ENCODE assay signal across 18 cellular contexts in the genomic region with DNA sequence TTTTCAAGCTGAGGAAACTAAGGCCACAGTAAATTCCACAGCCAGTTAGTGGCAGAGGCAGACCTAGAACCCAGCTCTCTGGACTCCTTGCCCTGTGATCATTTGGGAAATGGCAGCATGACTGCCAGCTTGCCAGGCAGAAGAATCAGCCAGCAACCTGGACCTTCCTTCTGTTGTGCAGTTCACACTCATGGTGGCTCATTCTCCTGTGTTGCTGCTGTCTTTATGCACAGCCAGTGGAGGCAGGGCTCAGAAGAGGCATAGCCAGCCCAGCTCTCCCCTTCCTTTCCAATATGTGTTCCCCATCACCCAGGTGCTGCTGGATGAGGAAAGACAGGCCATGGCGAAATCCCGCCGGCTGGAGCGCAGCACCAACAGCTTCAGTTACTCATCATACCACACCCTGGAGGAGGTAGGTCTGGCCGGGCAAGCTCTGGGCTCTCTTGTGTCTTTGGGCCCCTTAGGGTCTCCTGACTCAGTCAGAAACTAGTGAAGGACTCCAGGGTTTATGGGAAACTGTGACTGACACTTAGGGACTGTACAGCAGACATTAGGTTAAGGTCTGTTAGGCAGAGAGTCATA. TPM values are rescaled to one million over a fixed set of nuclear protein-coding genes. Genes with fewer than 3 reads are reported as not detected.
"Had no signal": no experiment of that assay in that cellular context is flagged by ENCODE, and none has a peak within 500 bp of the region (broad histone marks: within the 10 kb centered on the region; RNA-seq: fewer than 3 reads in every experiment).

No MANE protein-coding gene starts in this region.

- H3K36me3 ChIP-seq: gastrocnemius medialis had no signal

- H3K27ac Mint-ChIP-seq: activated CD4-positive, alpha-beta memory T cell treated with anti-CD3 and anti-CD28 coated beads, Interleukin-2, amount 10 ng/mL, durations not matched to agents 7 days and 5 days; activated CD4-positive, alpha-beta T cell treated with anti-CD3 and anti-CD28 coated beads for 36 hours; activated naive CD4-positive, alpha-beta T cell treated with anti-CD3 and anti-CD28 coated beads, Interleukin-2, amount 50 U/mL, for 72 hours; activated T-cell treated with anti-CD3 and anti-CD28 coated beads, Interleukin-2, amount 50 U/mL, for 24 hours; T-helper 17 cell had no signal

- H3K4me1 Mint-ChIP-seq: T-helper 17 cell had no signal

- H3K27ac ChIP-seq: gastrocnemius medialis had no signal

- ATAC-seq: activated CD4-positive, alpha-beta T cell treated with anti-CD3 and anti-CD28 coated beads for 36 hours; activated naive CD4-positive, alpha-beta T cell treated with anti-CD3 and anti-CD28 coated beads, Interleukin-2, amount 50 U/mL, for 72 hours; gastrocnemius medialis; left lobe of liver; naive thymus-derived CD8-positive, alpha-beta T cell; stimulated activated naive CD8-positive, alpha-beta T cell treated with anti-CD3 and anti-CD28 coated beads, Interleukin-15, Interleukin-2, amounts not matched to agents 100 U/mL and 50 U/mL, for 24 hours; T-helper 17 cell had no signal

- H3K27me3 Mint-ChIP-seq: activated CD4-positive, alpha-beta memory T cell treated with anti-CD3 and anti-CD28 coated beads, Interleukin-2, amount 10 ng/mL, durations not matched to agents 7 days and 5 days; activated CD4-positive, alpha-beta T cell treated with anti-CD3 and anti-CD28 coated beads for 36 hours; activated T-cell treated with anti-CD3 and anti-CD28 coated beads, Interleukin-2, amount 50 U/mL, for 24 hours; naive thymus-derived CD8-positive, alpha-beta T cell had no signal

- H3K27me3 ChIP-seq: gastrocnemius medialis had no signal

- H3K4me3 Mint-ChIP-seq: activated CD4-positive, alpha-beta memory T cell treated with anti-CD3 and anti-CD28 coated beads, Interleukin-2, amount 10 ng/mL, durations not matched to agents 7 days and 5 days; activated CD4-positive, alpha-beta T cell treated with anti-CD3 and anti-CD28 coated beads for 36 hours; activated T-cell treated with anti-CD3 and anti-CD28 coated beads, Interleukin-2, amount 50 U/mL, for 24 hours; naive thymus-derived CD8-positive, alpha-beta T cell; T-helper 17 cell had no signal

- DNase-seq: activated CD4-positive, alpha-beta memory T cell treated with anti-CD3 and anti-CD28 coated beads, Interleukin-2, amount 10 ng/mL, durations not matched to agents 7 days and 5 days; activated CD4-positive, alpha-beta T cell treated with anti-CD3 and anti-CD28 coated beads for 36 hours; activated effector memory CD4-positive, alpha-beta T cell treated with Interleukin-2 at 50 U/mL for 16 hours; activated T-cell treated with anti-CD3 and anti-CD28 coated beads, Interleukin-2, amount 50 U/mL, for 24 hours; central memory CD4-positive, alpha-beta T cell; cortex of kidney; effector CD8-positive, alpha-beta T cell; gastrocnemius medialis; naive thymus-derived CD8-positive, alpha-beta T cell; nucleus accumbens; stimulated activated CD4-positive, alpha-beta T cell treated with anti-CD3 and anti-CD28 coated beads, Interleukin-4, amount 100 ng/mL, for 4 hours; stimulated activated CD8-positive, alpha-beta memory T cell treated with anti-CD3 and anti-CD28 coated beads, Interleukin-4, amount 100 ng/mL, for 48 hours; stimulated activated naive CD8-positive, alpha-beta T cell treated with anti-CD3 and anti-CD28 coated beads, Interleukin-15, Interleukin-2, amounts not matched to agents 100 U/mL and 50 U/mL, for 24 hours; T-helper 17 cell had no signal

- H3K4me3 ChIP-seq: gastrocnemius medialis had no signal

RNA-seq across cellular contexts. Expression of gene CPA5, which starts 14.8 kb away (rescaled TPM):
- total RNA-seq: activated CD4-positive, alpha-beta memory T cell treated with anti-CD3 and anti-CD28 coated beads, Interleukin-2, amount 10 ng/mL, durations not matched to agents 7 days and 5 days; gastrocnemius medialis; left lobe of liver; skeletal muscle tissue had no signal

RNA-seq across cellular contexts. Expression of gene CPA1, which starts 20.9 kb away (rescaled TPM):
- total RNA-seq: activated CD4-positive, alpha-beta memory T cell treated with anti-CD3 and anti-CD28 coated beads, Interleukin-2, amount 10 ng/mL, durations not matched to agents 7 days and 5 days; activated CD4-positive, alpha-beta T cell treated with anti-CD3 and anti-CD28 coated beads for 36 hours; activated naive CD4-positive, alpha-beta T cell treated with anti-CD3 and anti-CD28 coated beads, Interleukin-2, amount 50 U/mL, for 72 hours; gastrocnemius medialis; naive thymus-derived CD8-positive, alpha-beta T cell; T-helper 17 cell; ureter had no signal
